In the genomic region with DNA sequence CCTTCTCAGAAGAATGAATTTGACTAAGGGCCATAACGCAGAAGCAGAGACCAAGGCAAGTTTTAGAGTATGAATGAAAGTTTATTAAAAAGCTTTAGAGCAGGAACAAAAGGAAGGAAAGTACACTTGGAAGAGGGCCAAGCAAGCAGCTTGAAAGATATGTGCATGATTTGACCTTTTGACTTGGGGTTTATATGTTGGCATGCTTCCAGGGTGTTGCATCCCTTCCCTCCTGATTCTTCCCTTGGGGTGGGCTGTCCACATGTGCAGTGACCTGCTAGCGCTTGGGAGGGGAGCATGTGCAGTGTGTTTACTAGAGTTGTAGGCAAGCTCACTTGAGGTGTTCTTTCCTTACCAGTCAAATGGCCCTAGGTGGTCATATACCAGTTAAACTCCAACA, we compare ENCODE assay signal across 24 cellular contexts.
"Had no signal": no experiment of that assay in that cellular context is flagged by ENCODE, and none has a peak within 500 bp of the region (broad histone marks: within the 10 kb centered on the region; RNA-seq: fewer than 3 reads in every experiment).

No MANE protein-coding gene starts in this region.

- FAIRE-seq: endometrium, TTC549 had no signal

- H3K36me3 ChIP-seq: left lung, sigmoid colon, thoracic aorta, vagina, WERI-Rb-1 had no signal

- H3K27me3 Mint-ChIP-seq: activated naive CD4-positive, alpha-beta T cell treated with anti-CD3 and anti-CD28 coated beads, Interleukin-2, amount 50 U/mL, for 24 hours; progenitor cell of endocrine pancreas; type B pancreatic cell had no signal

- H3K4me1 Mint-ChIP-seq: immature natural killer cell, natural killer cell had no signal

- DNase-seq: activated gamma-delta T cell treated with Interleukin-2 at 50 U/mL for 16 hours; activated T-cell treated with anti-CD3 and anti-CD28 coated beads, Interleukin-2, amount 50 U/mL, for 1 hour; anterior cingulate cortex; body of pancreas; effector CD4-positive, alpha-beta T cell; erythroblast; foreskin fibroblast; immature natural killer cell; kidney glomerular epithelial cell; left lung; natural killer cell; retina; sigmoid colon; stimulated activated CD4-positive, alpha-beta T cell treated with anti-CD3 and anti-CD28 coated beads, Interleukin-4, amount 100 ng/mL, for 1 hour; stimulated activated naive CD4-positive, alpha-beta T cell treated with Interleukin-2 at 50 U/mL for 16 hours; WERI-Rb-1 had no signal

- H3K27ac ChIP-seq: body of pancreas, left lung, sigmoid colon, thoracic aorta, vagina, WERI-Rb-1 had no signal

- H3K4me1 ChIP-seq: body of pancreas, left lung, sigmoid colon, vagina had no signal

- H3K27me3 ChIP-seq: body of pancreas, left lung, sigmoid colon, vagina had no signal

- H3K27ac Mint-ChIP-seq: activated naive CD4-positive, alpha-beta T cell treated with anti-CD3 and anti-CD28 coated beads, Interleukin-2, amount 50 U/mL, for 24 hours; immature natural killer cell; natural killer cell; progenitor cell of endocrine pancreas; type B pancreatic cell had no signal

- H3K4me3 ChIP-seq: body of pancreas, left lung, lung, sigmoid colon, thoracic aorta, vagina had no signal

- H3K9me3 ChIP-seq: body of pancreas, left lung, sigmoid colon, thoracic aorta, vagina had no signal

- H3K36me3 Mint-ChIP-seq: natural killer cell, type B pancreatic cell had no signal

- H3K4me3 Mint-ChIP-seq: activated naive CD4-positive, alpha-beta T cell treated with anti-CD3 and anti-CD28 coated beads, Interleukin-2, amount 50 U/mL, for 24 hours; immature natural killer cell; natural killer cell; type B pancreatic cell had no signal

- ATAC-seq: body of pancreas, left lung, natural killer cell had no signal
